ENCODE assay signal across 38 cellular contexts in genomic region chr22:23609983-23610781, GRCh38. TPM values are rescaled to one million over a fixed set of nuclear protein-coding genes. Genes with fewer than 3 reads are reported as not detected.
DNase-seq lines count a peak whose midpoint lies in the region; ATAC-seq and TF ChIP-seq lines count a peak whose summit lies in the region.
"Had no signal": no experiment of that assay in that cellular context is flagged by ENCODE, and none has a peak within 500 bp of the region (broad histone marks: within the 10 kb centered on the region; RNA-seq: fewer than 3 reads in every experiment).

No MANE protein-coding gene starts in this region.

- no peak overlapping the region for H2AFZ ChIP-seq in neural progenitor cell (replicated peaks)
- H2AFZ ChIP-seq in mammary epithelial cell (ENCODE audit: low read depth, low read length) = no peak overlapping the region

- no peak for TF ChIP-seq CTCF in neural progenitor cell (IDR thresholded peaks at IDR 0.05)
- no peak for TF ChIP-seq CTCF in mammary epithelial cell (conservative IDR thresholded peaks at IDR 0.05 in 1 of 2, IDR thresholded peaks at IDR 0.05 in 1 of 2; ENCODE audit: extremely low read depth in 1 of 2, insufficient read depth in 1 of 2, low read depth in 1 of 2, low read length in 2 of 2)

- H3K27me3 ChIP-seq in neural progenitor cell (peaks cover 32% of the 10 kb centered on the region), mammary epithelial cell (ENCODE audit: insufficient read depth, low read length) (peaks cover 3% of the 10 kb centered on the region)
- H3K27me3 ChIP-seq: uterus had no signal

- no peaks in the 10 kb centered on the region for H3K27me3 Mint-ChIP-seq in activated CD4-positive, alpha-beta memory T cell treated with anti-CD3 and anti-CD28 coated beads, Interleukin-2, amount 10 ng/mL, durations not matched to agents 7 days and 5 days
- no peaks in the 10 kb centered on the region for H3K27me3 Mint-ChIP-seq in activated CD4-positive, alpha-beta memory T cell treated with anti-CD3 and anti-CD28 coated beads for 36 hours
- H3K27me3 Mint-ChIP-seq in neural progenitor cell (ENCODE audit: insufficient read depth, low read depth) = peaks cover 12% of the 10 kb centered on the region
- H3K27me3 Mint-ChIP-seq: activated T-cell treated with anti-CD3 and anti-CD28 coated beads, Interleukin-2, amount 50 U/mL, for 24 hours; effector memory CD8-positive, alpha-beta T cell; stimulated activated naive CD8-positive, alpha-beta T cell treated with anti-CD3 and anti-CD28 coated beads, Interleukin-15, Interleukin-2, amounts not matched to agents 100 ng/mL and 50 ng/mL, for 24 hours had no signal

- H3K9me3 ChIP-seq in neural progenitor cell (ENCODE audit: low read depth) (no peaks in the 10 kb centered on the region), mammary epithelial cell (replicated peaks; ENCODE audit: insufficient read depth, low read length) (no peaks in the 10 kb centered on the region)
- H3K9me3 ChIP-seq: SJSA1, uterus had no signal

- H3K4me2 ChIP-seq in neural progenitor cell (no peak overlapping the region), mammary epithelial cell (ENCODE audit: insufficient read depth, low read depth, low read length) (no peak overlapping the region)
- H3K4me2 ChIP-seq: smooth muscle cell had no signal

- ATAC-seq in HG02970 (IDR thresholded peaks at IDR 0.05; ENCODE audit: low FRiP score, unreplicated experiment) (no peak), HG03095 (IDR thresholded peaks at IDR 0.05; ENCODE audit: unreplicated experiment) (no peak)
- ATAC-seq: activated CD4-positive, CD25-positive, alpha-beta regulatory T cell treated with anti-CD3 and anti-CD28 coated beads, Interleukin-2, amount 50 U/mL, for 24 hours; effector memory CD8-positive, alpha-beta T cell; left cardiac atrium had no signal

- WGBS in mammary epithelial cell (ENCODE audit: low coverage, missing lambda C conversion rate) = 87% methylated on average over 11 of the region's 12 CpGs

- H3K9me3 Mint-ChIP-seq in activated CD4-positive, alpha-beta memory T cell treated with anti-CD3 and anti-CD28 coated beads, Interleukin-2, amount 10 ng/mL, durations not matched to agents 7 days and 5 days = no peaks in the 10 kb centered on the region
- H3K9me3 Mint-ChIP-seq in activated CD4-positive, alpha-beta memory T cell treated with anti-CD3 and anti-CD28 coated beads for 36 hours = no peaks in the 10 kb centered on the region
- no peaks in the 10 kb centered on the region for H3K9me3 Mint-ChIP-seq in neural progenitor cell
- H3K9me3 Mint-ChIP-seq: activated T-cell treated with anti-CD3 and anti-CD28 coated beads, Interleukin-2, amount 50 U/mL, for 24 hours; effector memory CD8-positive, alpha-beta T cell; immature natural killer cell; stimulated activated naive CD8-positive, alpha-beta T cell treated with anti-CD3 and anti-CD28 coated beads, Interleukin-15, Interleukin-2, amounts not matched to agents 100 ng/mL and 50 ng/mL, for 24 hours had no signal

- H3F3A ChIP-seq in neural progenitor cell (ENCODE audit: low read depth) = no peaks in the 10 kb centered on the region

- dilution Hi-C loops in mammary epithelial cell (cut with HindIII; ENCODE audit: low sequenced_read_pairs) = no loop called here

- BruUV-seq in mammary epithelial cell (replicated peaks; lab: Mats Ljungman, UMichigan) = no TSS peak

- POLR2A ChIA-PET in activated CD4-positive, alpha-beta memory T cell treated with anti-CD3 and anti-CD28 coated beads, Interleukin-2, amount 10 ng/mL, durations not matched to agents 7 days and 5 days (lab: Charles Lee) = no interaction called here
- POLR2A ChIA-PET in activated CD4-positive, alpha-beta memory T cell treated with anti-CD3 and anti-CD28 coated beads for 36 hours (lab: Charles Lee) = no interaction called here

- H3K4me3 Mint-ChIP-seq in activated CD4-positive, alpha-beta memory T cell treated with anti-CD3 and anti-CD28 coated beads, Interleukin-2, amount 10 ng/mL, durations not matched to agents 7 days and 5 days = no peak overlapping the region
- no peak overlapping the region for H3K4me3 Mint-ChIP-seq in activated CD4-positive, alpha-beta memory T cell treated with anti-CD3 and anti-CD28 coated beads for 36 hours
- H3K4me3 Mint-ChIP-seq in neural progenitor cell = no peak overlapping the region
- H3K4me3 Mint-ChIP-seq: activated T-cell treated with anti-CD3 and anti-CD28 coated beads, Interleukin-2, amount 50 U/mL, for 24 hours; effector memory CD8-positive, alpha-beta T cell; immature natural killer cell; stimulated activated naive CD8-positive, alpha-beta T cell treated with anti-CD3 and anti-CD28 coated beads, Interleukin-15, Interleukin-2, amounts not matched to agents 100 ng/mL and 50 ng/mL, for 24 hours had no signal

- H3K36me3 ChIP-seq in neural progenitor cell = no peaks in the 10 kb centered on the region
- H3K36me3 ChIP-seq in mammary epithelial cell (ENCODE audit: insufficient read depth, low read length) = no peaks in the 10 kb centered on the region
- H3K36me3 ChIP-seq: SJSA1, uterus had no signal

- H3K4me1 ChIP-seq in neural progenitor cell (no peaks in the 10 kb centered on the region), mammary epithelial cell (ENCODE audit: insufficient read depth, low read length) (no peaks in the 10 kb centered on the region)
- H3K4me1 ChIP-seq: SJSA1, uterus had no signal

- H4K20me1 ChIP-seq in neural progenitor cell (ENCODE audit: low read depth) (peaks cover 18% of the 10 kb centered on the region), mammary epithelial cell (ENCODE audit: insufficient read depth, low read length) (no peaks in the 10 kb centered on the region)

- no peak overlapping the region for H3K9ac ChIP-seq in neural progenitor cell
- no peak overlapping the region for H3K9ac ChIP-seq in mammary epithelial cell (ENCODE audit: insufficient read depth, low read length)

- H3K4me1 Mint-ChIP-seq in activated CD4-positive, alpha-beta memory T cell treated with anti-CD3 and anti-CD28 coated beads, Interleukin-2, amount 10 ng/mL, durations not matched to agents 7 days and 5 days = peaks cover 28% of the 10 kb centered on the region
- H3K4me1 Mint-ChIP-seq in activated CD4-positive, alpha-beta memory T cell treated with anti-CD3 and anti-CD28 coated beads for 36 hours (ENCODE audit: low read depth) = no peaks in the 10 kb centered on the region
- H3K4me1 Mint-ChIP-seq in neural progenitor cell = peaks cover 10% of the 10 kb centered on the region

- H3K4me3 ChIP-seq in neural progenitor cell (no peak overlapping the region), mammary epithelial cell (replicated peaks in 1 of 3; ENCODE audit: insufficient read depth in 1 of 3, low read depth in 2 of 3, low read length in 3 of 3) (no peak overlapping the region)
- H3K4me3 ChIP-seq: lung, SJSA1, smooth muscle cell, uterus had no signal

- intact Hi-C loops in activated CD4-positive, alpha-beta memory T cell treated with anti-CD3 and anti-CD28 coated beads for 36 hours (cut with micrococcal nuclease) = no loop called here
- intact Hi-C loops in mammary epithelial cell (cut with micrococcal nuclease) = no loop called here

- H3K27ac Mint-ChIP-seq in activated CD4-positive, alpha-beta memory T cell treated with anti-CD3 and anti-CD28 coated beads, Interleukin-2, amount 10 ng/mL, durations not matched to agents 7 days and 5 days = peak overlapping the region; percentile 44
- H3K27ac Mint-ChIP-seq in activated CD4-positive, alpha-beta memory T cell treated with anti-CD3 and anti-CD28 coated beads for 36 hours = no peak overlapping the region
- peak overlapping the region; percentile 74 for H3K27ac Mint-ChIP-seq in neural progenitor cell
- H3K27ac Mint-ChIP-seq: activated T-cell treated with anti-CD3 and anti-CD28 coated beads, Interleukin-2, amount 50 U/mL, for 24 hours; stimulated activated naive CD8-positive, alpha-beta T cell treated with anti-CD3 and anti-CD28 coated beads, Interleukin-15, Interleukin-2, amounts not matched to agents 100 ng/mL and 50 ng/mL, for 24 hours had no signal

- CTCF ChIA-PET in activated CD4-positive, alpha-beta memory T cell treated with anti-CD3 and anti-CD28 coated beads, Interleukin-2, amount 10 ng/mL, durations not matched to agents 7 days and 5 days (lab: Charles Lee) = interaction anchor here (0.5 kb wide), 1 partner anchor 160 kb away, joined by 3 read pairs; no protein-coding TSS in a partner anchor
- CTCF ChIA-PET in activated CD4-positive, alpha-beta memory T cell treated with anti-CD3 and anti-CD28 coated beads for 36 hours (lab: Charles Lee) = interaction anchor here (1.0 kb wide), 1 partner anchor 18 kb away, joined by 3 read pairs; no protein-coding TSS in a partner anchor
- CTCF ChIA-PET in mammary epithelial cell (lab: Charles Lee; ENCODE audit: low non-redundant PET) = no interaction called here

- H3K79me2 ChIP-seq in neural progenitor cell (ENCODE audit: low read depth) (no peaks in the 10 kb centered on the region), mammary epithelial cell (ENCODE audit: insufficient read depth, low read length) (no peaks in the 10 kb centered on the region)

- H3K27ac ChIP-seq in neural progenitor cell = no peak overlapping the region
- H3K27ac ChIP-seq in mammary epithelial cell (ENCODE audit: insufficient read depth, low read depth, low read length) = no peak overlapping the region
- H3K27ac ChIP-seq: RWPE1, SJSA1, uterus had no signal

- H3K36me3 Mint-ChIP-seq in activated CD4-positive, alpha-beta memory T cell treated with anti-CD3 and anti-CD28 coated beads, Interleukin-2, amount 10 ng/mL, durations not matched to agents 7 days and 5 days (ENCODE audit: low read depth) = no peaks in the 10 kb centered on the region
- H3K36me3 Mint-ChIP-seq in activated CD4-positive, alpha-beta memory T cell treated with anti-CD3 and anti-CD28 coated beads for 36 hours = no peaks in the 10 kb centered on the region
- H3K36me3 Mint-ChIP-seq in neural progenitor cell = no peaks in the 10 kb centered on the region

- in situ Hi-C loops in mammary epithelial cell (cut with MboI; ENCODE audit: low sequenced_read_pairs in 2 of 2) = no loop called here

- peak; percentile 41 for DNase-seq in activated CD4-positive, alpha-beta memory T cell treated with anti-CD3 and anti-CD28 coated beads, Interleukin-2, amount 10 ng/mL, durations not matched to agents 7 days and 5 days
- DNase-seq in activated CD4-positive, alpha-beta memory T cell treated with anti-CD3 and anti-CD28 coated beads for 36 hours = no peak
- DNase-seq in GF-D8 (lab: John Stamatoyannopoulos, UW) = peak; percentile 91
- peak; percentile 44 for DNase-seq in RPMI7951 (ENCODE audit: low read depth)
- DNase-seq in neural progenitor cell (ENCODE audit: low spot score) = no peak
- no peak for DNase-seq in mammary epithelial cell
- DNase-seq: activated gamma-delta T cell treated with Interleukin-2 at 50 U/mL for 16 hours; activated T-cell treated with anti-CD3 and anti-CD28 coated beads, Interleukin-2, amount 50 U/mL, for 24 hours; caudate nucleus; cortex of kidney; DMS 273 treated with DMSO at 0.1 percent for 48 hours; effector memory CD8-positive, alpha-beta T cell; HCEC 1CT; hypothalamus; immature natural killer cell; Karpas-422; left cardiac atrium; NCI-H1048; NCI-H1694 treated with DMSO at 0.1 percent for 48 hours; NCI-H446; NCI-H748 treated with DMSO at 0.1 percent for 48 hours; uterus had no signal

RNA-seq across cellular contexts. Expression of gene DRICH1, which starts 21.9 kb away (rescaled TPM):
- under 1 TPM; 0.38 to 0.48 TPM for total RNA-seq in activated CD4-positive, alpha-beta memory T cell treated with anti-CD3 and anti-CD28 coated beads, Interleukin-2, amount 10 ng/mL, durations not matched to agents 7 days and 5 days
- total RNA-seq in activated CD4-positive, alpha-beta memory T cell treated with anti-CD3 and anti-CD28 coated beads for 36 hours = under 1 TPM; 0.36 to 0.62 TPM
- total RNA-seq in RPMI7951 (2014; rRNA removed; shearing (Covaris generic)) = not detected in 2 replicates
- total RNA-seq in neural progenitor cell (ENCODE audit: low replicate concordance) (not detected in 2 replicates), mammary epithelial cell (under 1 TPM; 0.17 to 0.24 TPM)
- not detected for polyA plus RNA-seq in mammary epithelial cell
- not detected for polyA minus RNA-seq in mammary epithelial cell
- total RNA-seq: epithelial cell of proximal tubule, left cardiac atrium, SJSA1, smooth muscle cell had no signal
- polyA plus RNA-seq: BJ, immature natural killer cell, smooth muscle cell had no signal

RNA-seq across cellular contexts. Expression of gene IGLL1, which starts 30.1 kb away (rescaled TPM):
- total RNA-seq in activated CD4-positive, alpha-beta memory T cell treated with anti-CD3 and anti-CD28 coated beads, Interleukin-2, amount 10 ng/mL, durations not matched to agents 7 days and 5 days = 1 to 10 TPM; 2.2 to 2.3 TPM
- not detected for total RNA-seq in activated CD4-positive, alpha-beta memory T cell treated with anti-CD3 and anti-CD28 coated beads for 36 hours
- not detected in 2 replicates for total RNA-seq in RPMI7951 (2014; rRNA removed; shearing (Covaris generic))
- total RNA-seq in neural progenitor cell (ENCODE audit: low replicate concordance) (not detected in 2 replicates), mammary epithelial cell (not detected)
- not detected for polyA plus RNA-seq in mammary epithelial cell
- polyA minus RNA-seq in mammary epithelial cell = not detected
- total RNA-seq: A673; activated CD8-positive, alpha-beta memory T cell treated with anti-CD3 and anti-CD28 coated beads for 36 hours; epithelial cell of proximal tubule; left cardiac atrium; mucosa of gallbladder; SJSA1; smooth muscle cell; T-helper 1 cell treated with Interleukin-12 subunit alpha and Interleukin-12 subunit beta and Interleukin-4 antibody, amounts not matched to agents 30 ng/mL and 1 ng/mL, for 36 hours had no signal
- polyA plus RNA-seq: adipose tissue, BJ, immature natural killer cell, neural cell, smooth muscle cell had no signal

Comparison
In these comparisons a context has a peak if more than half of its experiments do, and no peak if none do; other contexts are left out.
1. DNase-seq: peak in activated CD4-positive, alpha-beta memory T cell treated with anti-CD3 and anti-CD28 coated beads, Interleukin-2, amount 10 ng/mL, durations not matched to agents 7 days and 5 days (single experiment), GF-D8 (single experiment) and RPMI7951 (single experiment); none in activated CD4-positive, alpha-beta memory T cell treated with anti-CD3 and anti-CD28 coated beads for 36 hours (single experiment), neural progenitor cell (single experiment) and mammary epithelial cell (single experiment).